ENCODE assay signal across 8 cellular contexts in the genomic region with DNA sequence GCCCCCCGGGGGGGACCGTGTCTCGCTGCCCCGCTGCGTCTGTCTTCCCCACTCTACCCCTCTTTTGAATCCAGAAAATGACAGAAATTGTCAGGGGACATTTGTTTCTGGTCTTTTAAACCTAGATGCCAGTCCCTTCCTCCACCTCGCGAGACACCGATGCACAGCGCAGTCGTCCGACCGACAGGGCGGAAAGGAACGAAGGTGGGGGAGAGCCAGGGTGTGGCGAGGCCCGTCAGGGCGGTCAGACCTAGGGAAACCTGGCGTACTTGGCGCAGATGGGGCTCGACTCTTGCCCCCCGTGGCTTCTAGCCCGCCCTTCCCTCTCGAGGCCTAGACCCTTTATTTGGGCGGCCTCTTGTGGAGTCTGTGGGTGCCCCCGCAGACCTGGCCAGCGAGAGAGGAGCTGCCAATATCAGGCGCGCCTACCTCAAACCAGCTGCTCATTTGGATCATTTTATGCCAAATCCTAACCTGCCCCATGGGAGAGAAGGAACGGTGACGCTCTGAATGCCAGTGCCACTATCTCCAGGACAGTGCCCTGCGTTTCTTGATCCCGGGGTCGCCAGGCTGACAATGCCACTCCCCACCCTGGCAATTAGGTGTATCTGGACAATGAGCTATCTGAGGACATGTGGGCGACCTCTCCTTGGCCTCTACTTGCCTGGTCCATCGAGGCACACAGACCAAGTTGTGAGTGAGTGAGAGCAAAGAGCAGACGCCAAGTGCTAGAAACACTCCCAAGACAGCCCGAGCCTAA. TPM values are rescaled to one million over a fixed set of nuclear protein-coding genes. Genes with fewer than 3 reads are reported as not detected.
DNase-seq lines count a peak whose midpoint lies in the region; ATAC-seq and TF ChIP-seq lines count a peak whose summit lies in the region.

No MANE protein-coding gene starts in this region.

- intact Hi-C loops in Panc1 (cut with micrococcal nuclease; ENCODE audit: unreplicated experiment), result no loop called here

- no peak overlapping the region for H3K27ac Mint-ChIP-seq in natural killer cell treated with Interleukin-12 subunit alpha and Interleukin-12 subunit beta and Interleukin-15 and Interleukin-18, amount 100 ng/mL, for 72 hours

- H3K4me3 Mint-ChIP-seq in natural killer cell treated with Interleukin-12 subunit alpha and Interleukin-12 subunit beta and Interleukin-15 and Interleukin-18, amount 100 ng/mL, for 72 hours, result peak overlapping the region; percentile 51

- DNase-seq in GM06990 (ENCODE audit: extremely low read depth, insufficient read length) (no peak), Panc1 (ENCODE audit: low read depth, low spot score) (no peak), epithelial cell of esophagus (ENCODE audit: low read depth) (peak; percentile 10), mesenteric fat pad (ENCODE audit: low spot score) (no peak), DMS153 treated with DMSO at 0.1 percent for 48 hours (lab: John Stamatoyannopoulos, UW; ENCODE audit: unreplicated experiment) (no peak)
- no peak for DNase-seq in natural killer cell treated with Interleukin-12 subunit alpha and Interleukin-12 subunit beta and Interleukin-15 and Interleukin-18, amount 100 ng/mL, for 72 hours (ENCODE audit: low spot score)
- no peak for DNase-seq in stimulated activated CD4-positive, alpha-beta T cell treated with anti-CD3 and anti-CD28 coated beads, Interleukin-4, amount 100 ng/mL, for 1 hour

- H3K27ac ChIP-seq in Panc1 (ENCODE audit: low read length), result peak overlapping the region; percentile 69; the same call in 1 of the 2 replicates

- H3K4me3 ChIP-seq in GM06990 (replicated peaks; ENCODE audit: low read depth, low read length) (peak overlapping the region; percentile 27), Panc1 (ENCODE audit: low read depth in 2 of 2, low read length in 2 of 2) (peak overlapping the region; percentile 76 to 79), epithelial cell of esophagus (ENCODE audit: low read length) (peak overlapping the region; percentile 34)

- H3K9me3 ChIP-seq in Panc1 (ENCODE audit: control insufficient read depth, insufficient read depth, low read depth, low read length), result no peaks in the 10 kb centered on the region

- peaks cover 10% of the 10 kb centered on the region for H3K4me1 ChIP-seq in Panc1 (ENCODE audit: control insufficient read depth, insufficient read depth, low read length)

- in situ Hi-C loops in Panc1 (cut with HindIII; ENCODE audit: low pct_unique_long_range_greater_than_20kb, low sequenced_read_pairs), result no loop called here

- H3K9me3 Mint-ChIP-seq in natural killer cell treated with Interleukin-12 subunit alpha and Interleukin-12 subunit beta and Interleukin-15 and Interleukin-18, amount 100 ng/mL, for 72 hours, result no peaks in the 10 kb centered on the region

- TF ChIP-seq CTCF in GM06990 (IDR thresholded peaks at IDR 0.05; ENCODE audit: insufficient read depth, low read length, poor library complexity, severe bottlenecking), result no peak
- TF ChIP-seq CTCF in Panc1 (IDR thresholded peaks at IDR 0.05), result no peak
- no peak for TF ChIP-seq CTCF in epithelial cell of esophagus (IDR thresholded peaks at IDR 0.05; ENCODE audit: insufficient read depth, low read depth, low read length, missing control alignments)

- POLR2A ChIA-PET in Panc1 (lab: Charles Lee), result no interaction called here

- ATAC-seq in Panc1, result peak; percentile 45
- no peak for ATAC-seq in natural killer cell treated with Interleukin-12 subunit alpha and Interleukin-12 subunit beta and Interleukin-15 and Interleukin-18, amount 100 ng/mL, for 72 hours
- no peak for ATAC-seq in HG02678 (IDR thresholded peaks at IDR 0.05; ENCODE audit: unreplicated experiment)

- no peaks in the 10 kb centered on the region for H3K36me3 Mint-ChIP-seq in natural killer cell treated with Interleukin-12 subunit alpha and Interleukin-12 subunit beta and Interleukin-15 and Interleukin-18, amount 100 ng/mL, for 72 hours

- H3K36me3 ChIP-seq in GM06990 (ENCODE audit: control insufficient read depth, insufficient read depth, low read length) (no peaks in the 10 kb centered on the region), Panc1 (ENCODE audit: control insufficient read depth, insufficient read depth, low read length) (no peaks in the 10 kb centered on the region)

- no TSS peak for BruUV-seq in Panc1 (replicated peaks; lab: Mats Ljungman, UMichigan)

- peaks cover 37 to 41% of the 10 kb centered on the region in 2 donors for H3K27me3 Mint-ChIP-seq in natural killer cell treated with Interleukin-12 subunit alpha and Interleukin-12 subunit beta and Interleukin-15 and Interleukin-18, amount 100 ng/mL, for 72 hours

- CTCF ChIA-PET in Panc1 (lab: Charles Lee), result no interaction called here

- H3K4me1 Mint-ChIP-seq in natural killer cell treated with Interleukin-12 subunit alpha and Interleukin-12 subunit beta and Interleukin-15 and Interleukin-18, amount 100 ng/mL, for 72 hours (ENCODE audit: low read depth in 2 of 2), result no peaks in the 10 kb centered on the region

- H3K27me3 ChIP-seq in GM06990 (replicated peaks; ENCODE audit: control insufficient read depth, insufficient read depth, low read length) (peaks cover 4% of the 10 kb centered on the region), Panc1 (ENCODE audit: control insufficient read depth, insufficient read depth, low read length) (no peaks in the 10 kb centered on the region)

RNA-seq across cellular contexts. Expression of a gene that starts 0.5 kb away (rescaled TPM):
- 49.2 TPM for total RNA-seq in Panc1 (2021; ENCODE audit: unreplicated experiment)
- 113 TPM for polyA plus RNA-seq in Panc1 (2012; ENCODE audit: insufficient read length)
- under 1 TPM; 0.21 to 0.81 TPM for total RNA-seq in natural killer cell treated with Interleukin-12 subunit alpha and Interleukin-12 subunit beta and Interleukin-15 and Interleukin-18, amount 100 ng/mL, for 72 hours
- total RNA-seq in mesenteric fat pad, result 64.8 TPM

Comparison
In these comparisons a context has a peak if more than half of its experiments do, and no peak if none do; other contexts are left out.
1. H3K4me3 ChIP-seq: peak in every context shown above with its lines; median percentile 78 in Panc1; 34 in epithelial cell of esophagus; 27 in GM06990.
2. RNA of a gene that starts 0.5 kb away (total RNA-seq): 64.8 TPM in mesenteric fat pad (single experiment) and 49.2 TPM in Panc1 (single experiment); 0.21 to 0.81 TPM in natural killer cell treated with Interleukin-12 subunit alpha and Interleukin-12 subunit beta and Interleukin-15 and Interleukin-18, amount 100 ng/mL, for 72 hours; every median in the first group is over 10 times any median in the second.